ENCODE assay signal across 6 cellular contexts in genomic region chr19:1251503-1252220, GRCh38. TPM values are rescaled to one million over a fixed set of nuclear protein-coding genes. Genes with fewer than 3 reads are reported as not detected.
A peak's percentile ranks its signal among the peaks of the same experiment; 100 is the strongest.
DNase-seq lines count a peak whose midpoint lies in the region; ATAC-seq and TF ChIP-seq lines count a peak whose summit lies in the region.

No MANE protein-coding gene starts in this region.

- peaks cover 10% of the 10 kb centered on the region for H3K36me3 Mint-ChIP-seq in endothelial cell (ENCODE audit: low read depth, unreplicated experiment)

- H3K4me3 Mint-ChIP-seq in endothelial cell (ENCODE audit: unreplicated experiment), result peak overlapping the region; percentile 96

- no peaks in the 10 kb centered on the region for H3K27me3 ChIP-seq in DOHH2 (ENCODE audit: control insufficient read depth, low read length)

- DNase-seq in endothelial cell (ENCODE audit: low spot score) (peak; percentile 29), skeletal muscle cell (ENCODE audit: low read depth) (no peak)

- H3K9me3 ChIP-seq in DOHH2 (ENCODE audit: control insufficient read depth, insufficient read depth, low read length), result no peaks in the 10 kb centered on the region

- H3K9me2 ChIP-seq in DOHH2 (replicated peaks; ENCODE audit: control insufficient read depth, low read length), result no peaks in the 10 kb centered on the region

- H3K27ac Mint-ChIP-seq in endothelial cell (ENCODE audit: unreplicated experiment), result peak overlapping the region; percentile 90

- H3K27me3 Mint-ChIP-seq in endothelial cell (ENCODE audit: unreplicated experiment), result peaks cover 19% of the 10 kb centered on the region

- H3K4me2 ChIP-seq in DOHH2 (ENCODE audit: low read length), result peak overlapping the region; percentile 94

- ATAC-seq in SK-N-SH treated with all-trans-retinoic acid at 6 μM for 48 hours (peak; percentile 0; the same call in 1 of the 3 replicates), GM21723 (IDR thresholded peaks at IDR 0.05; ENCODE audit: unreplicated experiment) (no peak), GM21528 (IDR thresholded peaks at IDR 0.05; ENCODE audit: low FRiP score, unreplicated experiment) (no peak)

- TF ChIP-seq CTCF in DOHH2 (IDR thresholded peaks at IDR 0.05; ENCODE audit: low read depth, low read length, poor library complexity, severe bottlenecking) (no peak), endothelial cell (IDR thresholded peaks at IDR 0.05; ENCODE audit: unreplicated experiment) (no peak)

- H4K20me1 ChIP-seq in DOHH2 (ENCODE audit: control insufficient read depth, insufficient read depth, low read depth, low read length), result peaks cover 11% of the 10 kb centered on the region; the same call in 1 of the 2 replicates

- H3K36me3 ChIP-seq in DOHH2 (ENCODE audit: control insufficient read depth, low read length), result peaks cover 66% of the 10 kb centered on the region

- H3K79me2 ChIP-seq in DOHH2 (ENCODE audit: control insufficient read depth, low read length), result peaks cover 64% of the 10 kb centered on the region

- H3K27ac ChIP-seq in DOHH2 (ENCODE audit: low read depth, low read length), result peak overlapping the region; percentile 94

- H3K4me1 Mint-ChIP-seq in endothelial cell (ENCODE audit: unreplicated experiment), result peaks cover 7% of the 10 kb centered on the region

- peaks cover 59% of the 10 kb centered on the region for H3K4me1 ChIP-seq in DOHH2 (ENCODE audit: control insufficient read depth, low read length)

- H3F3A ChIP-seq in DOHH2 (ENCODE audit: control insufficient read depth, insufficient read depth), result peaks cover 14% of the 10 kb centered on the region

- no peaks in the 10 kb centered on the region for H3K9me3 Mint-ChIP-seq in endothelial cell (ENCODE audit: unreplicated experiment)

- H3K4me3 ChIP-seq in DOHH2 (ENCODE audit: low read length), result peak overlapping the region; percentile 96
- H3K4me3 ChIP-seq in skeletal muscle cell (ENCODE audit: low read depth, low read length), result peak overlapping the region; percentile 79

TF ChIP-seq in SK-N-SH treated with all-trans-retinoic acid at 6 μM for 48 hours, 23 proteins besides CTCF, POLR2A, EP300 and RAD21:
- no peak for TF ChIP-seq RARB (CRISPR knock-in tag; IDR thresholded peaks at IDR 0.05)
- no peak for TF ChIP-seq ZNF565 (CRISPR knock-in tag; conservative IDR thresholded peaks at IDR 0.05; ENCODE audit: low read depth)
- no peak for TF ChIP-seq ZFP30 (CRISPR knock-in tag; IDR thresholded peaks at IDR 0.05)

RNA-seq across cellular contexts. Expression of gene MIDN, which starts 3.3 kb away (rescaled TPM):
- total RNA-seq in endothelial cell (ENCODE audit: unreplicated experiment), result 204 TPM

RNA-seq across cellular contexts. Expression of gene ATP5F1D, which starts 10.1 kb away (rescaled TPM):
- total RNA-seq in endothelial cell (ENCODE audit: unreplicated experiment), result 175 TPM

RNA-seq across cellular contexts. Expression of gene CBARP, which starts 13.9 kb away (rescaled TPM):
- total RNA-seq in endothelial cell (ENCODE audit: unreplicated experiment), result 10.4 TPM

RNA-seq across cellular contexts. Expression of gene CIRBP, which starts 17.5 kb away (rescaled TPM):
- 315 TPM for total RNA-seq in endothelial cell (ENCODE audit: unreplicated experiment)

RNA-seq across cellular contexts. Expression of gene FAM174C, which starts 23.7 kb away (rescaled TPM):
- 22.7 TPM for total RNA-seq in endothelial cell (ENCODE audit: unreplicated experiment)
